Comparison of ENCODE assay signal across 19 cellular contexts in genomic region chr7:14720792-14721191, GRCh38.
"Had no signal": no experiment of that assay in that cellular context is flagged by ENCODE, and none has a peak within 500 bp of the region (broad histone marks: within the 10 kb centered on the region; RNA-seq: fewer than 3 reads in every experiment).

No MANE protein-coding gene starts in this region.

- H3K79me2 ChIP-seq: parathyroid adenoma had no signal

- H3K9ac ChIP-seq: parathyroid adenoma had no signal

- ATAC-seq: activated T-helper 17 cell treated with anti-CD3 and anti-CD28 coated beads, Interleukin-2, amount 50 U/mL, for 72 hours; body of pancreas; left lung; stimulated activated naive B cell treated with anti-CD40 and anti-IgM and Interleukin-4, amounts not matched to agents 10 μg/mL and 1 μg/mL and 100 μg/mL, for 72 hours; T-helper 17 cell had no signal

- H3K9me3 ChIP-seq: body of pancreas, left lung, spleen had no signal

- H3K27me3 ChIP-seq: body of pancreas, left lung, spleen had no signal

- H3K4me1 ChIP-seq: body of pancreas, left lung, parathyroid adenoma, spleen had no signal

- DNase-seq: activated CD4-positive, alpha-beta T cell treated with anti-CD3 and anti-CD28 coated beads, Interleukin-2, amount 50 U/mL, for 1 hour; activated CD4-positive, CD25-positive, alpha-beta regulatory T cell; activated naive CD4-positive, alpha-beta T cell treated with anti-CD3 and anti-CD28 coated beads, Interleukin-2, amount 10 ng/mL, durations not matched to agents 7 days and 5 days; activated T-cell treated with anti-CD3 and anti-CD28 coated beads for 4 hours; body of pancreas; cortex of kidney; effector CD8-positive, alpha-beta T cell; left lung; mesendoderm; retina; spleen; stimulated activated CD4-positive, alpha-beta T cell treated with anti-CD3 and anti-CD28 coated beads, Interleukin-1b, Interleukin-23, amount 100 ng/mL, for 48 hours; stimulated activated naive B cell treated with anti-CD40 and anti-IgM and Interleukin-4, amounts not matched to agents 10 μg/mL and 1 μg/mL and 100 μg/mL, for 72 hours; T-helper 17 cell; trophoblast cell had no signal

- FAIRE-seq: islet of Langerhans, TTC549 had no signal

- H3K36me3 ChIP-seq: left lung, spleen had no signal

- H3K27ac ChIP-seq: body of pancreas, left lung, parathyroid adenoma, spleen had no signal

- H2AFZ ChIP-seq: parathyroid adenoma had no signal

- H3K4me3 ChIP-seq: body of pancreas, left lung, spleen had no signal
